10 cellular contexts compared by ENCODE assay signal in genomic region chr14:23605931-23606585, GRCh38. TPM values are rescaled to one million over a fixed set of nuclear protein-coding genes. Genes with fewer than 3 reads are reported as not detected.
DNase-seq lines count a peak whose midpoint lies in the region; ATAC-seq and TF ChIP-seq lines count a peak whose summit lies in the region.
"Had no signal": no experiment of that assay in that cellular context is flagged by ENCODE, and none has a peak within 500 bp of the region (broad histone marks: within the 10 kb centered on the region; RNA-seq: fewer than 3 reads in every experiment).

No MANE protein-coding gene starts in this region.

- no peak for TF ChIP-seq POLR2A in lower leg skin (IDR thresholded peaks at IDR 0.05)

- peaks cover 6% of the 10 kb centered on the region for H3K36me3 Mint-ChIP-seq in activated CD4-positive, alpha-beta memory T cell treated with anti-CD3 and anti-CD28 coated beads for 36 hours

- TF ChIP-seq CTCF in lower leg skin (IDR thresholded peaks at IDR 0.05): no peak
- TF ChIP-seq CTCF in SK-N-SH (IDR thresholded peaks at IDR 0.05): no peak

- no peak overlapping the region for H3K4me3 Mint-ChIP-seq in activated CD4-positive, alpha-beta memory T cell treated with anti-CD3 and anti-CD28 coated beads for 36 hours

- H3K27me3 Mint-ChIP-seq in activated CD4-positive, alpha-beta memory T cell treated with anti-CD3 and anti-CD28 coated beads for 36 hours: no peaks in the 10 kb centered on the region

- H3K27me3 ChIP-seq in SK-N-SH (ENCODE audit: insufficient read depth): peaks cover 8% of the 10 kb centered on the region; the same call in 1 of the 2 replicates

- no peaks in the 10 kb centered on the region for H3K36me3 ChIP-seq in SK-N-SH (replicated peaks in 1 of 2; ENCODE audit: control insufficient read depth in 1 of 2, insufficient read depth in 2 of 2, low read length in 1 of 2)

- TF ChIP-seq RAD21 in SK-N-SH (IDR thresholded peaks at IDR 0.05; ENCODE audit: low read length): no peak

- no peaks in the 10 kb centered on the region; the same call in 1 of the 2 replicates for H4K20me1 ChIP-seq in SK-N-SH (ENCODE audit: insufficient read depth)

- DNase-seq in EH (ENCODE audit: low read depth) (peak; percentile 42), NCI-H146 (lab: John Stamatoyannopoulos, UW) (no peak), activated gamma-delta T cell (lab: John Stamatoyannopoulos, UW) (no peak), lower leg skin (ENCODE audit: low spot score in 2 of 2) (no peak), SK-N-SH (no peak)
- DNase-seq in activated CD4-positive, alpha-beta memory T cell treated with anti-CD3 and anti-CD28 coated beads for 36 hours: peak; percentile 53
- DNase-seq: hippocampal formation had no signal

- CTCF ChIA-PET in activated CD4-positive, alpha-beta memory T cell treated with anti-CD3 and anti-CD28 coated beads for 36 hours (lab: Charles Lee): interaction anchor here (1.6 to 1.9 kb wide), 3 partner anchors 17 to 47 kb away, joined by 7 to 14 read pairs (median 14); no protein-coding TSS in a partner anchor
- CTCF ChIA-PET in SK-N-SH (lab: Yijun Ruan, JAX): interaction anchor here (1.4 kb wide), 1 partner anchor 17 kb away, joined by 6 read pairs; no protein-coding TSS in a partner anchor

- H3K4me3 ChIP-seq in lower leg skin (ENCODE audit: low read depth, poor library complexity, severe bottlenecking) (no peak overlapping the region), SK-N-SH (ENCODE audit: low read depth in 2 of 2, low read length in 1 of 2) (no peak overlapping the region)

- H3K9me3 Mint-ChIP-seq in activated CD4-positive, alpha-beta memory T cell treated with anti-CD3 and anti-CD28 coated beads for 36 hours: peaks cover 4% of the 10 kb centered on the region

- H3K79me2 ChIP-seq in SK-N-SH (ENCODE audit: insufficient read depth): no peaks in the 10 kb centered on the region

- H3F3A ChIP-seq in SK-N-SH (replicated peaks; ENCODE audit: insufficient read depth): no peaks in the 10 kb centered on the region

- ATAC-seq in GM19043 (IDR thresholded peaks at IDR 0.05; ENCODE audit: low read depth, unreplicated experiment): peak; percentile 71
- ATAC-seq in HG02884 (IDR thresholded peaks at IDR 0.05; ENCODE audit: unreplicated experiment): peak; percentile 87

- H3K9ac ChIP-seq in SK-N-SH: no peak overlapping the region

- peak overlapping the region; percentile 87 for H3K27ac Mint-ChIP-seq in activated CD4-positive, alpha-beta memory T cell treated with anti-CD3 and anti-CD28 coated beads for 36 hours

- no peaks in the 10 kb centered on the region for H3K4me1 ChIP-seq in SK-N-SH (ENCODE audit: control insufficient read depth in 1 of 2, insufficient read depth in 2 of 2, low read depth in 1 of 2, low read length in 1 of 2)

- no peaks in the 10 kb centered on the region for H3K9me3 ChIP-seq in SK-N-SH

- intact Hi-C loops in activated CD4-positive, alpha-beta memory T cell treated with anti-CD3 and anti-CD28 coated beads for 36 hours (cut with micrococcal nuclease): loop anchor here (1.0 to 2.0 kb wide), 3 partner anchors 17 to 271 kb away; no protein-coding TSS in a partner anchor
- intact Hi-C loops in lower leg skin (cut with DNase I; ENCODE audit: low total_unique reads): no loop called here

- POLR2A ChIA-PET in activated CD4-positive, alpha-beta memory T cell treated with anti-CD3 and anti-CD28 coated beads for 36 hours (lab: Charles Lee): interaction anchor here (1.0 kb wide), 1 partner anchor 17 kb away, joined by 4 read pairs; no protein-coding TSS in a partner anchor
- POLR2A ChIA-PET in SK-N-SH (lab: Yijun Ruan, JAX): no interaction called here

- 66 to 70% methylated on average over 6 of the region's 6 CpGs for WGBS in lower leg skin, 2 donors
- WGBS in SK-N-SH (ENCODE audit: low lambda C conversion rate): 23% methylated on average over 5 of the region's 6 CpGs

- no peak for TF ChIP-seq EP300 in SK-N-SH (IDR thresholded peaks at IDR 0.05; ENCODE audit: borderline replicate concordance in 1 of 2, low read depth in 1 of 2, low read length in 1 of 2)

- no peak overlapping the region for H2AFZ ChIP-seq in SK-N-SH (ENCODE audit: low read depth)

- H3K4me2 ChIP-seq in SK-N-SH: no peak overlapping the region

- no peaks in the 10 kb centered on the region for H3K9me2 ChIP-seq in SK-N-SH

- H3K4me1 Mint-ChIP-seq in activated CD4-positive, alpha-beta memory T cell treated with anti-CD3 and anti-CD28 coated beads for 36 hours (ENCODE audit: low read depth): peaks cover 44% of the 10 kb centered on the region

- no peak overlapping the region for H3K27ac ChIP-seq in SK-N-SH (ENCODE audit: low read depth in 2 of 2, low read length in 1 of 2)

TF ChIP-seq in SK-N-SH, 30 proteins besides CTCF, POLR2A, EP300 and RAD21:
- TF ChIP-seq MAX (IDR thresholded peaks at IDR 0.05; ENCODE audit: low read depth) (no peak), ELF1 (IDR thresholded peaks at IDR 0.05) (no peak), EZH2phosphoT487 (IDR thresholded peaks at IDR 0.05; ENCODE audit: borderline replicate concordance, low read depth) (no peak), GATA2 (CRISPR knock-in tag; IDR thresholded peaks at IDR 0.05) (no peak)

RNA-seq across cellular contexts. Expression of gene JPH4, which starts 27.5 kb away (rescaled TPM):
- total RNA-seq in activated CD4-positive, alpha-beta memory T cell treated with anti-CD3 and anti-CD28 coated beads for 36 hours: under 1 TPM in 1 of 2 experiments, not detected in 1; 0.12 TPM
- total RNA-seq in lower leg skin: 1 to 10 TPM in 3 of 4 donors, under 1 TPM in 1; 0.34 to 3.6 (median 1.4) TPM
- 8.7 and 8.8 TPM in 2 replicates for polyA plus RNA-seq in SK-N-SH (2012; rRNA removed)
- polyA plus RNA-seq in SK-N-SH (2012; cell fraction: cytosol; rRNA removed): 5.7 and 7.9 TPM in 2 replicates
- polyA plus RNA-seq in SK-N-SH (2012; cell fraction: nucleus; rRNA removed): 20.9 and 25.3 TPM in 2 replicates
- total RNA-seq: renal cortical epithelial cell had no signal

RNA-seq across cellular contexts. Expression of gene DHRS2, which starts 30.1 kb away (rescaled TPM):
- total RNA-seq in activated CD4-positive, alpha-beta memory T cell treated with anti-CD3 and anti-CD28 coated beads for 36 hours: 1 to 10 TPM; 2.5 to 2.6 TPM
- total RNA-seq in lower leg skin: 1 to 10 TPM in 2 of 4 donors, not detected in 2; 1.9 to 6.0 TPM
- 1.1 and 1.2 TPM in 2 replicates for polyA plus RNA-seq in SK-N-SH (2012; rRNA removed)
- polyA plus RNA-seq in SK-N-SH (2012; cell fraction: cytosol; rRNA removed): 0.84 and 1.1 TPM in 2 replicates
- polyA plus RNA-seq in SK-N-SH (2012; cell fraction: nucleus; rRNA removed): 1.4 and 2.0 TPM in 2 replicates

RNA-seq across cellular contexts. Expression of gene AP1G2, which starts 38.5 kb away (rescaled TPM):
- 100 to 1,000 TPM; 182 to 190 TPM for total RNA-seq in activated CD4-positive, alpha-beta memory T cell treated with anti-CD3 and anti-CD28 coated beads for 36 hours
- total RNA-seq in lower leg skin: 100 to 1,000 TPM; 113 to 206 (median 141) TPM
- polyA plus RNA-seq in SK-N-SH (2012; rRNA removed): 88.3 and 114 TPM in 2 replicates
- polyA plus RNA-seq in SK-N-SH (2012; cell fraction: cytosol; rRNA removed): 12.5 and 18.4 TPM in 2 replicates
- 850 and 900 TPM in 2 replicates for polyA plus RNA-seq in SK-N-SH (2012; cell fraction: nucleus; rRNA removed)

RNA-seq across cellular contexts. Expression of gene THTPA, which starts 50.0 kb away (rescaled TPM):
- 1 to 10 TPM; 7.7 to 8.2 TPM for total RNA-seq in activated CD4-positive, alpha-beta memory T cell treated with anti-CD3 and anti-CD28 coated beads for 36 hours
- 10 to 100 TPM in 3 of 4 donors, 1 to 10 TPM in 1; 2.8 to 10.9 (median 10.7) TPM for total RNA-seq in lower leg skin
- 15.5 and 16.3 TPM in 2 replicates for polyA plus RNA-seq in SK-N-SH (2012; rRNA removed)
- 7.5 and 9.0 TPM in 2 replicates for polyA plus RNA-seq in SK-N-SH (2012; cell fraction: cytosol; rRNA removed)
- polyA plus RNA-seq in SK-N-SH (2012; cell fraction: nucleus; rRNA removed): 43.9 and 56.7 TPM in 2 replicates

RNA-seq across cellular contexts. Expression of gene ZFHX2, which starts 54.5 kb away (rescaled TPM):
- total RNA-seq in activated CD4-positive, alpha-beta memory T cell treated with anti-CD3 and anti-CD28 coated beads for 36 hours: 1 to 10 TPM; 1.2 to 1.4 TPM
- total RNA-seq in lower leg skin: under 1 TPM; 0.19 to 0.49 (median 0.27) TPM
- 0.28 and 0.77 TPM in 2 replicates for polyA plus RNA-seq in SK-N-SH (2012; rRNA removed)
- 0.39 and 0.42 TPM in 2 replicates for polyA plus RNA-seq in SK-N-SH (2012; cell fraction: cytosol; rRNA removed)
- polyA plus RNA-seq in SK-N-SH (2012; cell fraction: nucleus; rRNA removed): 2.1 and 2.9 TPM in 2 replicates

Comparison
In these comparisons a context has a peak if more than half of its experiments do, and no peak if none do; other contexts are left out.
1. DNase-seq: peak in EH (single experiment) and activated CD4-positive, alpha-beta memory T cell treated with anti-CD3 and anti-CD28 coated beads for 36 hours (single experiment); none in NCI-H146 (single experiment), activated gamma-delta T cell (single experiment), lower leg skin (0 of 2) and SK-N-SH (single experiment).